Comparison of ENCODE assay signal across 10 cellular contexts in the genomic region with DNA sequence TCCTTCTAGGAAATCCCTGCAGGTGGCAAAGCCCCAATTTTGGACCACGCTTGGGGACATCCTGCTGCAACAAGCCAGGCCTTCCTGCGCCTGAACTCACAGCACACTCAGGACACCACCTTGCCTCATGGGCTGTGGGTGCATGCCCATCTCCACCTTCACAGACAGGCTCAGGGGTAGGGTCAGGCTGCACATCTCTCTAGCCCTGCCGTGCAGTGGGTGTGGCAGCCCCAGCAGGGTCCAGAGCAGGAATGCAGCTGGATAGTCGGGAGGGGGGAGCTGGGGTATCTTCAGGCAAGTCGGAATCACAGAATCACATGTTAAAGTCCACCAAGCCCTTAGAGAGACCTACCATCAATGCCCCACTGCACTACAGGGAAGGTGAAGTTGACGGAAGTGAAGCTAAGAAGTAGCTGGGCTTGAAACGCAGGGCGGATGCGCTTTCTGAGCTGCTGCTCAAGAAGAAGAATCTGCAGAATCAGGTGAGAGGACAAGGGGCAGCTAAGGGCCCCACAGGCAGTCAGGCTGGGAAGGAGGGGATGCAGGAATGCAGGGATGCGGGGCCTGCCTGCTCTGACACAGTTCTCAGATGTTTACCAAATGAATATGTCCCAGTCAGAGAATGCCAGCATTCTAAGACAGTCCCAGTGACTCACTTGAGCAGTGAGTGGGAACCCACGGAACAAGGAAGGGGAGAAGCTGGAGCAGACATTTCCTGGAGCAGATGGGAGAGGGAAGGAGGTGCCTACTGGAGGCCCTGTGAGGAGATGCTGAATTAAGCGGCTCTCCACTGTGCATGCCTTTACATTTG. TPM values are rescaled to one million over a fixed set of nuclear protein-coding genes. Genes with fewer than 3 reads are reported as not detected.
DNase-seq lines count a peak whose midpoint lies in the region; ATAC-seq and TF ChIP-seq lines count a peak whose summit lies in the region.
"Had no signal": no experiment of that assay in that cellular context is flagged by ENCODE, and none has a peak within 500 bp of the region (broad histone marks: within the 10 kb centered on the region; RNA-seq: fewer than 3 reads in every experiment).

No MANE protein-coding gene starts in this region.

- peaks cover 10% of the 10 kb centered on the region for H3K4me1 Mint-ChIP-seq in neural crest cell
- H3K4me1 Mint-ChIP-seq in activated T-helper 2 cell treated with anti-CD3 and anti-CD28 coated beads, Interferon-gamma antibody, Interleukin-2, Interleukin-4, amounts not matched to agents 10 μg/mL and 5 μg/mL and 100 μg/mL, durations not matched to agents 14 hours and 24 hours and 36 hours (ENCODE audit: low read depth) = peaks cover 2% of the 10 kb centered on the region

- no peak overlapping the region for H3K4me3 Mint-ChIP-seq in neural crest cell
- H3K4me3 Mint-ChIP-seq in activated T-helper 2 cell treated with anti-CD3 and anti-CD28 coated beads, Interferon-gamma antibody, Interleukin-2, Interleukin-4, amounts not matched to agents 10 μg/mL and 5 μg/mL and 100 μg/mL, durations not matched to agents 14 hours and 24 hours and 36 hours (ENCODE audit: low read depth) = no peak overlapping the region
- H3K4me3 Mint-ChIP-seq: T-helper 1 cell treated with Interleukin-12 subunit alpha and Interleukin-12 subunit beta and Interleukin-4 antibody, amounts not matched to agents 30 μg/mL and 1 μg/mL, for 36 hours had no signal

- peak; percentile 43 for DNase-seq in Ammon's horn (ENCODE audit: low spot score)
- peak; percentile 51 for DNase-seq in NCI-H226
- DNase-seq in epithelial cell of esophagus (ENCODE audit: low read depth) = peak; percentile 88
- DNase-seq in neural crest cell (ENCODE audit: low read depth, low spot score) = no peak
- DNase-seq in activated T-cell treated with anti-CD3 and anti-CD28 coated beads for 4 hours = no peak
- DNase-seq in activated T-helper 2 cell treated with anti-CD3 and anti-CD28 coated beads, Interferon-gamma antibody, Interleukin-2, Interleukin-4, amounts not matched to agents 10 μg/mL and 5 μg/mL and 100 μg/mL, durations not matched to agents 14 hours and 24 hours and 36 hours (ENCODE audit: low spot score) = no peak
- DNase-seq: MV-4-11 had no signal

- ATAC-seq in HG03469 (IDR thresholded peaks at IDR 0.05; ENCODE audit: unreplicated experiment) = no peak
- ATAC-seq in HG02623 (IDR thresholded peaks at IDR 0.05; ENCODE audit: unreplicated experiment) = no peak

- H3K27me3 Mint-ChIP-seq in neural crest cell (ENCODE audit: low read depth) = peaks cover 7% of the 10 kb centered on the region
- no peaks in the 10 kb centered on the region for H3K27me3 Mint-ChIP-seq in activated T-helper 2 cell treated with anti-CD3 and anti-CD28 coated beads, Interferon-gamma antibody, Interleukin-2, Interleukin-4, amounts not matched to agents 10 μg/mL and 5 μg/mL and 100 μg/mL, durations not matched to agents 14 hours and 24 hours and 36 hours (ENCODE audit: low read depth)

- TF ChIP-seq CTCF in epithelial cell of esophagus (IDR thresholded peaks at IDR 0.05; ENCODE audit: insufficient read depth, low read depth, low read length, missing control alignments) (no peak), neural crest cell (conservative IDR thresholded peaks at IDR 0.05) (no peak)

- peak overlapping the region; percentile 38 for H3K27ac Mint-ChIP-seq in neural crest cell (ENCODE audit: unreplicated experiment)
- H3K27ac Mint-ChIP-seq in activated T-helper 2 cell treated with anti-CD3 and anti-CD28 coated beads, Interferon-gamma antibody, Interleukin-2, Interleukin-4, amounts not matched to agents 10 μg/mL and 5 μg/mL and 100 μg/mL, durations not matched to agents 14 hours and 24 hours and 36 hours = no peak overlapping the region
- H3K27ac Mint-ChIP-seq: T-helper 1 cell treated with Interleukin-12 subunit alpha and Interleukin-12 subunit beta and Interleukin-4 antibody, amounts not matched to agents 30 μg/mL and 1 μg/mL, for 36 hours had no signal

- intact Hi-C loops in activated T-helper 2 cell treated with anti-CD3 and anti-CD28 coated beads, Interferon-gamma antibody, Interleukin-2, Interleukin-4, amounts not matched to agents 10 μg/mL and 5 μg/mL and 100 μg/mL, durations not matched to agents 14 hours and 24 hours and 36 hours (cut with micrococcal nuclease) = no loop called here

- H3K9me3 Mint-ChIP-seq in neural crest cell = no peaks in the 10 kb centered on the region
- H3K9me3 Mint-ChIP-seq in activated T-helper 2 cell treated with anti-CD3 and anti-CD28 coated beads, Interferon-gamma antibody, Interleukin-2, Interleukin-4, amounts not matched to agents 10 μg/mL and 5 μg/mL and 100 μg/mL, durations not matched to agents 14 hours and 24 hours and 36 hours = no peaks in the 10 kb centered on the region
- H3K9me3 Mint-ChIP-seq: T-helper 1 cell treated with Interleukin-12 subunit alpha and Interleukin-12 subunit beta and Interleukin-4 antibody, amounts not matched to agents 30 μg/mL and 1 μg/mL, for 36 hours had no signal

- no peak overlapping the region for H3K4me3 ChIP-seq in epithelial cell of esophagus (ENCODE audit: low read length)

- H3K36me3 Mint-ChIP-seq in neural crest cell (ENCODE audit: low read depth) = no peaks in the 10 kb centered on the region
- peaks cover 3% of the 10 kb centered on the region for H3K36me3 Mint-ChIP-seq in activated T-helper 2 cell treated with anti-CD3 and anti-CD28 coated beads, Interferon-gamma antibody, Interleukin-2, Interleukin-4, amounts not matched to agents 10 μg/mL and 5 μg/mL and 100 μg/mL, durations not matched to agents 14 hours and 24 hours and 36 hours (ENCODE audit: low read depth)

RNA-seq across cellular contexts. Expression of a gene that starts 11.3 kb away (rescaled TPM):
- total RNA-seq in neural crest cell = 20.1 and 21.3 TPM in 2 replicates
- total RNA-seq in activated T-helper 2 cell treated with anti-CD3 and anti-CD28 coated beads, Interferon-gamma antibody, Interleukin-2, Interleukin-4, amounts not matched to agents 10 μg/mL and 5 μg/mL and 100 μg/mL, durations not matched to agents 14 hours and 24 hours and 36 hours = 72.0 and 73.0 TPM in 2 replicates

RNA-seq across cellular contexts. Expression of a gene that starts 39.6 kb away (rescaled TPM):
- 21.4 and 21.5 TPM in 2 replicates for total RNA-seq in neural crest cell
- total RNA-seq in activated T-helper 2 cell treated with anti-CD3 and anti-CD28 coated beads, Interferon-gamma antibody, Interleukin-2, Interleukin-4, amounts not matched to agents 10 μg/mL and 5 μg/mL and 100 μg/mL, durations not matched to agents 14 hours and 24 hours and 36 hours = 42.5 and 45.6 TPM in 2 replicates

RNA-seq across cellular contexts. Expression of a gene that starts 57.0 kb away (rescaled TPM):
- total RNA-seq in neural crest cell = 9.2 and 9.4 TPM in 2 replicates
- total RNA-seq in activated T-helper 2 cell treated with anti-CD3 and anti-CD28 coated beads, Interferon-gamma antibody, Interleukin-2, Interleukin-4, amounts not matched to agents 10 μg/mL and 5 μg/mL and 100 μg/mL, durations not matched to agents 14 hours and 24 hours and 36 hours = 120 and 123 TPM in 2 replicates

Comparison
In these comparisons a context has a peak if more than half of its experiments do, and no peak if none do; other contexts are left out.
1. DNase-seq: peak in Ammon's horn (single experiment), NCI-H226 (single experiment) and epithelial cell of esophagus (single experiment); none in neural crest cell (single experiment), activated T-cell treated with anti-CD3 and anti-CD28 coated beads for 4 hours (single experiment) and activated T-helper 2 cell treated with anti-CD3 and anti-CD28 coated beads, Interferon-gamma antibody, Interleukin-2, Interleukin-4, amounts not matched to agents 10 μg/mL and 5 μg/mL and 100 μg/mL, durations not matched to agents 14 hours and 24 hours and 36 hours (single experiment).
2. RNA of a gene that starts 57.0 kb away (total RNA-seq): 120 to 123 TPM in activated T-helper 2 cell treated with anti-CD3 and anti-CD28 coated beads, Interferon-gamma antibody, Interleukin-2, Interleukin-4, amounts not matched to agents 10 μg/mL and 5 μg/mL and 100 μg/mL, durations not matched to agents 14 hours and 24 hours and 36 hours; 9.2 to 9.4 TPM in neural crest cell; every median in the first group is over 10 times any median in the second.